Comparison of ENCODE assay signal across 9 cellular contexts in genomic region chr4:107734120-107734519, GRCh38. TPM values are rescaled to one million over a fixed set of nuclear protein-coding genes. Genes with fewer than 3 reads are reported as not detected.
DNase-seq lines count a peak whose midpoint lies in the region; ATAC-seq and TF ChIP-seq lines count a peak whose summit lies in the region.
"Had no signal": no experiment of that assay in that cellular context is flagged by ENCODE, and none has a peak within 500 bp of the region (broad histone marks: within the 10 kb centered on the region; RNA-seq: fewer than 3 reads in every experiment).

No MANE protein-coding gene starts in this region.

- in situ Hi-C loops in transverse colon (cut with MboI; ENCODE audit: low pct_ligation_motif_present in 1 of 4, low pct_unique_long_range_greater_than_20kb in 1 of 4, low sequenced_read_pairs in 3 of 4), result no loop called here

- DNase-seq in GM06990 (ENCODE audit: extremely low read depth, insufficient read length) (no peak), SKM-1 treated with dmso at 0.1 percent for 144 hours (lab: John Stamatoyannopoulos, UW; ENCODE audit: unreplicated experiment) (peak; percentile 21), mesenchymal stem cell (peak; percentile 23), stomach (no peak), transverse colon (no peak), cortex of kidney (lab: John Stamatoyannopoulos, UW) (no peak)
- DNase-seq: NCI-H187 had no signal

- no peak overlapping the region for H3K4me3 ChIP-seq in GM06990 (replicated peaks; ENCODE audit: low read depth, low read length)
- no peak overlapping the region for H3K4me3 ChIP-seq in mesenchymal stem cell (ENCODE audit: insufficient read depth in 1 of 2, low read depth in 1 of 2, low read length in 2 of 2)
- H3K4me3 ChIP-seq in stomach, result no peak overlapping the region
- H3K4me3 ChIP-seq in transverse colon, result no peak overlapping the region

- no peak overlapping the region for H2BK5ac ChIP-seq in mesenchymal stem cell (ENCODE audit: low read depth, low read length, poor library complexity, severe bottlenecking)

- no peak for TF ChIP-seq EP300 in stomach (IDR thresholded peaks at IDR 0.05)
- TF ChIP-seq EP300 in transverse colon (IDR thresholded peaks at IDR 0.05; ENCODE audit: low read depth), result no peak

- TF ChIP-seq CTCF in GM06990 (IDR thresholded peaks at IDR 0.05; ENCODE audit: insufficient read depth, low read length, poor library complexity, severe bottlenecking), result peak; percentile 31
- no peak for TF ChIP-seq CTCF in stomach (IDR thresholded peaks at IDR 0.05)
- no peak for TF ChIP-seq CTCF in transverse colon (IDR thresholded peaks at IDR 0.05)

- no peaks in the 10 kb centered on the region for H3K27me3 ChIP-seq in GM06990 (replicated peaks; ENCODE audit: control insufficient read depth, insufficient read depth, low read length)
- no peaks in the 10 kb centered on the region for H3K27me3 ChIP-seq in mesenchymal stem cell (ENCODE audit: control insufficient read depth in 1 of 2, insufficient read depth in 1 of 2, low read length in 2 of 2)
- H3K27me3 ChIP-seq in stomach, result no peaks in the 10 kb centered on the region
- H3K27me3 ChIP-seq in transverse colon, result no peaks in the 10 kb centered on the region

- H3K27ac ChIP-seq in mesenchymal stem cell (ENCODE audit: low read length, poor library complexity, severe bottlenecking) (no peak overlapping the region), stomach (no peak overlapping the region), transverse colon (no peak overlapping the region)

- H3K18ac ChIP-seq in mesenchymal stem cell (ENCODE audit: low read depth in 1 of 2, low read length in 2 of 2), result no peak overlapping the region

- no peak overlapping the region for H4K8ac ChIP-seq in mesenchymal stem cell (ENCODE audit: low read length)

- H3K4ac ChIP-seq in mesenchymal stem cell (ENCODE audit: low read depth in 1 of 2, low read length in 2 of 2), result no peak overlapping the region

- ATAC-seq in HG02678 (IDR thresholded peaks at IDR 0.05; ENCODE audit: unreplicated experiment), result peak; percentile 34
- no peak for ATAC-seq in HG03095 (IDR thresholded peaks at IDR 0.05; ENCODE audit: unreplicated experiment)

- H2AFZ ChIP-seq in mesenchymal stem cell (ENCODE audit: low read depth, low read length), result no peak overlapping the region

- H4K91ac ChIP-seq in mesenchymal stem cell (ENCODE audit: low read length), result no peak overlapping the region

- H3K14ac ChIP-seq in mesenchymal stem cell (ENCODE audit: low read length in 2 of 2), result no peak overlapping the region

- H2BK120ac ChIP-seq in mesenchymal stem cell (ENCODE audit: low read depth, low read length), result no peak overlapping the region

- H3K4me2 ChIP-seq in mesenchymal stem cell (ENCODE audit: low read length, poor library complexity, severe bottlenecking), result no peak overlapping the region

- H2AK5ac ChIP-seq in mesenchymal stem cell (ENCODE audit: low read length, severe bottlenecking), result no peak overlapping the region

- intact Hi-C loops in stomach (cut with DNase I; ENCODE audit: low total_unique reads) (no loop called here), transverse colon (cut with DNase I; ENCODE audit: low total_unique reads) (no loop called here)

- TF ChIP-seq POLR2A in stomach (IDR thresholded peaks at IDR 0.05), result no peak
- no peak for TF ChIP-seq POLR2A in transverse colon (IDR thresholded peaks at IDR 0.05)

- no peak overlapping the region for H3K9ac ChIP-seq in mesenchymal stem cell (ENCODE audit: low read length)

- no peak overlapping the region for H3K23ac ChIP-seq in mesenchymal stem cell (ENCODE audit: low read length in 2 of 2)

- 11% methylated on average over 3 of the region's 3 CpGs for WGBS in mesenchymal stem cell
- 70 to 86% (median 75%) methylated on average over 3 of the region's 3 CpGs for WGBS in stomach, 5 donors
- whole genome bisulfite sequencing in transverse colon (ENCODE audit: low coverage in 1 of 2), 2 donors, result 72 to 80% methylated on average over 1 to 3 of the region's 3 CpGs

- no peak overlapping the region for H2BK12ac ChIP-seq in mesenchymal stem cell (ENCODE audit: low read length in 2 of 2)

- H3K4me1 ChIP-seq in mesenchymal stem cell (ENCODE audit: control insufficient read depth, insufficient read depth, low read depth, low read length), result no peaks in the 10 kb centered on the region
- peaks cover 0 to 18% (median 14%) of the 10 kb centered on the region in 4 donors for H3K4me1 ChIP-seq in stomach
- no peaks in the 10 kb centered on the region for H3K4me1 ChIP-seq in transverse colon

- no peaks in the 10 kb centered on the region for H3K36me3 ChIP-seq in GM06990 (ENCODE audit: control insufficient read depth, insufficient read depth, low read length)
- H3K36me3 ChIP-seq in mesenchymal stem cell (ENCODE audit: control insufficient read depth in 1 of 2, insufficient read depth in 2 of 2, low read depth in 1 of 2, low read length in 2 of 2), result no peaks in the 10 kb centered on the region
- H3K36me3 ChIP-seq in stomach, result no peaks in the 10 kb centered on the region
- H3K36me3 ChIP-seq in transverse colon, result no peaks in the 10 kb centered on the region

- H3K9me3 ChIP-seq in mesenchymal stem cell (ENCODE audit: control insufficient read depth, low read length) (no peaks in the 10 kb centered on the region), stomach (no peaks in the 10 kb centered on the region), transverse colon (no peaks in the 10 kb centered on the region)

- no peaks in the 10 kb centered on the region for H3K79me1 ChIP-seq in mesenchymal stem cell (replicated peaks; ENCODE audit: low read length, poor library complexity, severe bottlenecking)

- no peak overlapping the region for H2BK15ac ChIP-seq in mesenchymal stem cell (ENCODE audit: low read depth, poor library complexity, severe bottlenecking)

RNA-seq across cellular contexts. Expression of gene PAPSS1, which starts 14.1 kb away (rescaled TPM):
- polyA plus RNA-seq in mesenchymal stem cell (2013, experiment 1 of 2), result 44.7 TPM
- polyA plus RNA-seq in mesenchymal stem cell (2013, experiment 2 of 2), result 50.7 TPM
- total RNA-seq in stomach (100 to 1,000 TPM in 2 of 5 donors, 10 to 100 TPM in 3; 12.7 to 102 (median 30.8) TPM), transverse colon (10 to 100 TPM in 3 of 4 donors, 1 to 10 TPM in 1; 7.5 to 23.3 (median 16.8) TPM)
- polyA plus RNA-seq in stomach, result 10 to 100 TPM; 32.1 to 71.2 (median 61.6) TPM

Comparison
In these comparisons a context has a peak if more than half of its experiments do, and no peak if none do; other contexts are left out.
1. DNase-seq: peak in SKM-1 treated with dmso at 0.1 percent for 144 hours (single experiment) and mesenchymal stem cell (single experiment); none in GM06990 (single experiment), stomach (single experiment), transverse colon (single experiment) and cortex of kidney (single experiment).